Comparison of ENCODE assay signal across 8 cellular contexts in the genomic region with DNA sequence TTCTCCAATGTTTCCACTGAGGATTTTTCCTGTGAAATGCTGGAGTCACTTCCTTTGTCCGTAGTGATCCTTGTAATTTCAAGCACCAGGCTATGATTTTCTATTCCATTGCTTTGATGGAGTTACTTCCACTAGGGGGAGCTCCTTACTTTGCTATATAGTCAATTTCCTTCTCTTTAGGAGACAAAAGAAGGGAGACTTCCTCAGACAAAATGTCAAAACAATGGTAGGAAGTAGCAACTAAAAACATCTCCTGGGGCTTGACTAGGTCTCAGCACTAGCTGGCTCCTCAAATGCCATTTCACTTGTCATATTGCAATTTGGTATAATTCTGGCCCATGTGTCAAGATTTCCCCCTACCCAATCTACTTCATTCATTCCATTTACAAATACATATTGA. TPM values are rescaled to one million over a fixed set of nuclear protein-coding genes. Genes with fewer than 3 reads are reported as not detected.
DNase-seq lines count a peak whose midpoint lies in the region; ATAC-seq and TF ChIP-seq lines count a peak whose summit lies in the region.

No MANE protein-coding gene starts in this region.

- no peaks in the 10 kb centered on the region for H3K9me3 ChIP-seq in CD4-positive, CD25-positive, alpha-beta regulatory T cell (ENCODE audit: control insufficient read depth in 2 of 2, low read length in 2 of 2)
- no peaks in the 10 kb centered on the region for H3K9me3 ChIP-seq in vagina

- no peaks in the 10 kb centered on the region for H3K36me3 ChIP-seq in CD4-positive, CD25-positive, alpha-beta regulatory T cell (ENCODE audit: control insufficient read depth, insufficient read depth, low read length)
- H3K36me3 ChIP-seq in H7 (replicated peaks; ENCODE audit: control insufficient read depth, insufficient read depth, low read length) (no peaks in the 10 kb centered on the region), kidney epithelial cell (ENCODE audit: control insufficient read depth, insufficient read depth, low read length) (no peaks in the 10 kb centered on the region), vagina (no peaks in the 10 kb centered on the region)

- H3K27me3 Mint-ChIP-seq in CD4-positive, CD25-positive, alpha-beta regulatory T cell, result peaks cover 13% of the 10 kb centered on the region
- peaks cover 9% of the 10 kb centered on the region for H3K27me3 Mint-ChIP-seq in brain

- H3K4me1 Mint-ChIP-seq in CD4-positive, CD25-positive, alpha-beta regulatory T cell, result peaks cover 0 to 3% (median 0%) of the 10 kb centered on the region in 4 donors
- H3K4me1 Mint-ChIP-seq in brain, result no peaks in the 10 kb centered on the region

- H3K9me3 Mint-ChIP-seq in CD4-positive, CD25-positive, alpha-beta regulatory T cell, result no peaks in the 10 kb centered on the region
- H3K9me3 Mint-ChIP-seq in brain, result peaks cover 0 to 10% (median 0%) of the 10 kb centered on the region in 5 experiments

- intact Hi-C loops in vagina (cut with DNase I), result no loop called here

- H3K27ac ChIP-seq in CD4-positive, CD25-positive, alpha-beta regulatory T cell (ENCODE audit: insufficient read depth, low read length, poor library complexity, severe bottlenecking), result no peak overlapping the region
- H3K27ac ChIP-seq in vagina, result no peak overlapping the region

- no peaks in the 10 kb centered on the region for H3K4me1 ChIP-seq in CD4-positive, CD25-positive, alpha-beta regulatory T cell (ENCODE audit: control insufficient read depth, insufficient read depth, low read length, poor library complexity, severe bottlenecking)
- no peaks in the 10 kb centered on the region for H3K4me1 ChIP-seq in vagina

- H3K4me3 ChIP-seq in CD4-positive, CD25-positive, alpha-beta regulatory T cell (ENCODE audit: low read depth, low read length), result no peak overlapping the region
- H3K4me3 ChIP-seq in H7 (ENCODE audit: insufficient read depth, low read depth, low read length) (no peak overlapping the region), kidney epithelial cell (ENCODE audit: low read depth, low read length) (no peak overlapping the region), vagina (no peak overlapping the region)

- no peak overlapping the region for H3K4me3 Mint-ChIP-seq in CD4-positive, CD25-positive, alpha-beta regulatory T cell
- H3K4me3 Mint-ChIP-seq in brain, result no peak overlapping the region

- ATAC-seq in CD4-positive, CD25-positive, alpha-beta regulatory T cell (ENCODE audit: low read depth in 2 of 2), result peak in 1 of 2 donors; percentile 31

- TF ChIP-seq POLR2A in vagina (IDR thresholded peaks at IDR 0.05), result no peak

- TF ChIP-seq CTCF in brain (conservative IDR thresholded peaks at IDR 0.05), result peak; percentile 66 to 70
- peak; percentile 60 for TF ChIP-seq CTCF in kidney epithelial cell (IDR thresholded peaks at IDR 0.05; ENCODE audit: insufficient read depth, low read length, poor library complexity, severe bottlenecking)
- TF ChIP-seq CTCF in vagina (IDR thresholded peaks at IDR 0.05), result peak; percentile 25 to 57 (median 48)

- H3K36me3 Mint-ChIP-seq in CD4-positive, CD25-positive, alpha-beta regulatory T cell, result no peaks in the 10 kb centered on the region
- no peaks in the 10 kb centered on the region for H3K36me3 Mint-ChIP-seq in brain

- peak in 2 of 3 donors; percentile 51 to 59 for DNase-seq in CD4-positive, CD25-positive, alpha-beta regulatory T cell
- DNase-seq in H7, result peak; percentile 72
- peak; percentile 68 for DNase-seq in NCI-H510A treated with DMSO at 0.1 percent for 48 hours (lab: John Stamatoyannopoulos, UW)
- DNase-seq in kidney epithelial cell (ENCODE audit: low read depth), result no peak
- DNase-seq in vagina (ENCODE audit: extremely low spot score in 2 of 2), result no peak
- DNase-seq in NK-92 treated with Interleukin-12 subunit alpha and Interleukin-12 subunit beta, amount 100 ng/mL, for 24 hours (lab: John Stamatoyannopoulos, UW), result no peak
- DNase-seq in activated CD4-positive, alpha-beta T cell treated with anti-CD3 and anti-CD28 coated beads for 1 hour, result no peak

- no peaks in the 10 kb centered on the region for H3K27me3 ChIP-seq in CD4-positive, CD25-positive, alpha-beta regulatory T cell (ENCODE audit: control insufficient read depth, insufficient read depth, low read length)
- H3K27me3 ChIP-seq in H7 (ENCODE audit: control insufficient read depth, insufficient read depth, low read length) (no peaks in the 10 kb centered on the region), kidney epithelial cell (ENCODE audit: control insufficient read depth, insufficient read depth, low read length) (no peaks in the 10 kb centered on the region), vagina (no peaks in the 10 kb centered on the region)

- no peak overlapping the region for H3K27ac Mint-ChIP-seq in CD4-positive, CD25-positive, alpha-beta regulatory T cell
- H3K27ac Mint-ChIP-seq in brain, result peak overlapping the region in 3 of 5 experiments; percentile 32 to 42 (median 41)

RNA-seq across cellular contexts. Expression of gene ZCCHC12, which starts 24.1 kb away (rescaled TPM):
- 0.17 TPM for total RNA-seq in CD4-positive, CD25-positive, alpha-beta regulatory T cell
- polyA plus RNA-seq in CD4-positive, CD25-positive, alpha-beta regulatory T cell, result under 1 TPM in 2 of 4 donors, not detected in 2; 0.28 to 0.32 TPM
- 0.07 and 0.45 TPM in 2 replicates for total RNA-seq in H7 (2014; rRNA removed; shearing (Covaris generic))
- 4.0 TPM for polyA plus RNA-seq in brain (ENCODE audit: insufficient read depth, low read depth, low replicate concordance)
- total RNA-seq in kidney epithelial cell (0.13 TPM in 1 of 2 replicates, not detected in the other), vagina (3.7 TPM)

Comparison
In these comparisons a context has a peak if more than half of its experiments do, and no peak if none do; other contexts are left out.
1. DNase-seq: peak in CD4-positive, CD25-positive, alpha-beta regulatory T cell (2 of 3), H7 (single experiment) and NCI-H510A treated with DMSO at 0.1 percent for 48 hours (single experiment); none in kidney epithelial cell (single experiment), vagina (0 of 2), NK-92 treated with Interleukin-12 subunit alpha and Interleukin-12 subunit beta, amount 100 ng/mL, for 24 hours (single experiment) and activated CD4-positive, alpha-beta T cell treated with anti-CD3 and anti-CD28 coated beads for 1 hour (single experiment).
2. H3K27ac Mint-ChIP-seq: peak in brain (3 of 5); none in CD4-positive, CD25-positive, alpha-beta regulatory T cell (0 of 3).
3. Peak in every context shown above with its lines, with median percentiles within 50 percentile points of each other: CTCF ChIP-seq.